8 cellular contexts compared by ENCODE assay signal in genomic region chr9:7799934-7800285, GRCh38. TPM values are rescaled to one million over a fixed set of nuclear protein-coding genes. Genes with fewer than 3 reads are reported as not detected.
A peak's percentile ranks its signal among the peaks of the same experiment; 100 is the strongest.
DNase-seq lines count a peak whose midpoint lies in the region; ATAC-seq and TF ChIP-seq lines count a peak whose summit lies in the region.

No MANE protein-coding gene starts in this region.

- peak; percentile 2 for ATAC-seq in HG03565 (IDR thresholded peaks at IDR 0.05; ENCODE audit: unreplicated experiment)
- ATAC-seq in central memory CD8-positive, alpha-beta T cell (replicated peaks; ENCODE audit: extremely low read depth, poor library complexity, severe bottlenecking): peak; percentile 10

- H3K27me3 Mint-ChIP-seq in activated naive CD4-positive, alpha-beta T cell treated with anti-CD3 and anti-CD28 coated beads, Interleukin-2, amount 10 ng/mL, durations not matched to agents 7 days and 5 days: no peaks in the 10 kb centered on the region
- no peaks in the 10 kb centered on the region for H3K27me3 Mint-ChIP-seq in central memory CD8-positive, alpha-beta T cell
- no peaks in the 10 kb centered on the region for H3K27me3 Mint-ChIP-seq in neural crest cell (ENCODE audit: low read depth)

- peaks cover 30% of the 10 kb centered on the region for H3K4me1 Mint-ChIP-seq in activated naive CD4-positive, alpha-beta T cell treated with anti-CD3 and anti-CD28 coated beads, Interleukin-2, amount 10 ng/mL, durations not matched to agents 7 days and 5 days
- H3K4me1 Mint-ChIP-seq in central memory CD8-positive, alpha-beta T cell: peaks cover 7% of the 10 kb centered on the region
- peaks cover 21% of the 10 kb centered on the region for H3K4me1 Mint-ChIP-seq in neural crest cell

- peak overlapping the region; percentile 89 for H3K27ac Mint-ChIP-seq in activated naive CD4-positive, alpha-beta T cell treated with anti-CD3 and anti-CD28 coated beads, Interleukin-2, amount 10 ng/mL, durations not matched to agents 7 days and 5 days
- H3K27ac Mint-ChIP-seq in central memory CD8-positive, alpha-beta T cell (ENCODE audit: low read depth): peak overlapping the region; percentile 85
- no peak overlapping the region for H3K27ac Mint-ChIP-seq in neural crest cell (ENCODE audit: unreplicated experiment)

- no peaks in the 10 kb centered on the region for H3K9me3 Mint-ChIP-seq in activated naive CD4-positive, alpha-beta T cell treated with anti-CD3 and anti-CD28 coated beads, Interleukin-2, amount 10 ng/mL, durations not matched to agents 7 days and 5 days
- no peaks in the 10 kb centered on the region for H3K9me3 Mint-ChIP-seq in central memory CD8-positive, alpha-beta T cell
- no peaks in the 10 kb centered on the region for H3K9me3 Mint-ChIP-seq in neural crest cell

- no peak for TF ChIP-seq CTCF in neural crest cell (conservative IDR thresholded peaks at IDR 0.05)

- H3K4me3 Mint-ChIP-seq in activated naive CD4-positive, alpha-beta T cell treated with anti-CD3 and anti-CD28 coated beads, Interleukin-2, amount 10 ng/mL, durations not matched to agents 7 days and 5 days: peak overlapping the region; percentile 86
- H3K4me3 Mint-ChIP-seq in central memory CD8-positive, alpha-beta T cell: peak overlapping the region; percentile 87
- H3K4me3 Mint-ChIP-seq in neural crest cell: peak overlapping the region; percentile 97

- CTCF ChIA-PET in activated naive CD4-positive, alpha-beta T cell treated with anti-CD3 and anti-CD28 coated beads, Interleukin-2, amount 10 ng/mL, durations not matched to agents 7 days and 5 days (lab: Charles Lee): no interaction called here

- DNase-seq in activated naive CD4-positive, alpha-beta T cell treated with anti-CD3 and anti-CD28 coated beads, Interleukin-2, amount 10 ng/mL, durations not matched to agents 7 days and 5 days: no peak
- DNase-seq in activated naive CD4-positive, alpha-beta T cell treated with Interleukin-2 at 50 U/mL for 16 hours: no peak
- DNase-seq in central memory CD8-positive, alpha-beta T cell (ENCODE audit: low spot score in 2 of 2): no peak
- DNase-seq in neural crest cell (ENCODE audit: low read depth, low spot score) (no peak), glomerular visceral epithelial cell (ENCODE audit: extremely low spot score) (no peak), NCI-H1417 (lab: John Stamatoyannopoulos, UW) (no peak), GM19238 (ENCODE audit: insufficient read length, low spot score) (no peak)

- H3K36me3 Mint-ChIP-seq in activated naive CD4-positive, alpha-beta T cell treated with anti-CD3 and anti-CD28 coated beads, Interleukin-2, amount 10 ng/mL, durations not matched to agents 7 days and 5 days: peaks cover 35% of the 10 kb centered on the region
- peaks cover 17% of the 10 kb centered on the region for H3K36me3 Mint-ChIP-seq in central memory CD8-positive, alpha-beta T cell (ENCODE audit: insufficient read depth)
- peaks cover 2% of the 10 kb centered on the region for H3K36me3 Mint-ChIP-seq in neural crest cell (ENCODE audit: low read depth)

RNA-seq across cellular contexts. Expression of gene DMAC1, which starts 0.3 kb away (rescaled TPM):
- total RNA-seq in neural crest cell: 61.1 and 62.3 TPM in 2 replicates
